1 cellular context compared by ENCODE assay signal in genomic region chr15:90828111-90828510, GRCh38.
TF ChIP-seq lines count a peak whose summit lies in the region.

No MANE protein-coding gene starts in this region.

TF ChIP-seq in GM23338, 12 proteins besides CTCF, POLR2A, EP300 and RAD21 (continued from another document):
- no peak for TF ChIP-seq REST (IDR thresholded peaks at IDR 0.05; ENCODE audit: unreplicated experiment)
- no peak for TF ChIP-seq EZH2 (IDR thresholded peaks at IDR 0.05; ENCODE audit: low read depth, unreplicated experiment)
- TF ChIP-seq ZNF462 (CRISPR knock-in tag; IDR thresholded peaks at IDR 0.05), result no peak
- TF ChIP-seq ETS1 (IDR thresholded peaks at IDR 0.05), result no peak
- no peak for TF ChIP-seq ZNF331 (CRISPR knock-in tag; IDR thresholded peaks at IDR 0.05; ENCODE audit: low read depth)
- no peak for TF ChIP-seq CREB1 (CRISPR knock-in tag; IDR thresholded peaks at IDR 0.05; ENCODE audit: low read depth)
- no peak for TF ChIP-seq POLR2AphosphoS5 (IDR thresholded peaks at IDR 0.05; ENCODE audit: low read depth)
